ENCODE assay signal across 17 cellular contexts in genomic region chr7:130881799-130882141, GRCh38.
A peak's percentile ranks its signal among the peaks of the same experiment; 100 is the strongest.
DNase-seq lines count a peak whose midpoint lies in the region; ATAC-seq and TF ChIP-seq lines count a peak whose summit lies in the region.
"Had no signal": no experiment of that assay in that cellular context is flagged by ENCODE, and none has a peak within 500 bp of the region (broad histone marks: within the 10 kb centered on the region; RNA-seq: fewer than 3 reads in every experiment).

No MANE protein-coding gene starts in this region.

- no peak overlapping the region for H3K4me3 Mint-ChIP-seq in activated CD8-positive, alpha-beta T cell treated with anti-CD3 and anti-CD28 coated beads for 36 hours
- no peak overlapping the region for H3K4me3 Mint-ChIP-seq in activated CD8-positive, alpha-beta T cell treated with anti-CD3 and anti-CD28 coated beads, Interleukin-2, amount 10 ng/mL, durations not matched to agents 7 days and 5 days

- H3K36me3 ChIP-seq in RWPE2 (ENCODE audit: low read depth), result peaks cover 95% of the 10 kb centered on the region
- peaks cover 5 to 100% (median 60%) of the 10 kb centered on the region in 6 donors for H3K36me3 ChIP-seq in spleen

- WGBS in spleen, 5 donors, result 88 to 98% (median 95%) methylated on average over 4 to 5 of the region's 5 CpGs

- TF ChIP-seq CTCF in activated CD8-positive, alpha-beta T cell treated with anti-CD3 and anti-CD28 coated beads for 36 hours (IDR thresholded peaks at IDR 0.05), result no peak
- TF ChIP-seq CTCF in RWPE2 (IDR thresholded peaks at IDR 0.05; ENCODE audit: poor library complexity, severe bottlenecking) (no peak), dorsolateral prefrontal cortex (IDR thresholded peaks at IDR 0.05 in 54 of 56, conservative IDR thresholded peaks at IDR 0.05 in 2 of 56; ENCODE audit: low read depth in 1 of 56, partially characterized antibody in 56 of 56) (no peak), spleen (IDR thresholded peaks at IDR 0.05 in 8 of 11, conservative IDR thresholded peaks at IDR 0.05 in 3 of 11) (no peak)

- H3K4me1 ChIP-seq in RWPE2 (ENCODE audit: insufficient read depth, poor library complexity, severe bottlenecking), result peaks cover 23% of the 10 kb centered on the region
- peaks cover 0 to 92% (median 33%) of the 10 kb centered on the region in 6 donors for H3K4me1 ChIP-seq in spleen

- ATAC-seq in activated CD8-positive, alpha-beta T cell treated with anti-CD3 and anti-CD28 coated beads for 36 hours, result no peak
- ATAC-seq in activated CD8-positive, alpha-beta T cell treated with anti-CD3 and anti-CD28 coated beads, Interleukin-2, amount 10 ng/mL, durations not matched to agents 7 days and 5 days, result no peak
- ATAC-seq in RWPE2 (ENCODE audit: low read depth), result no peak
- no peak for ATAC-seq in GM19351 (IDR thresholded peaks at IDR 0.05; ENCODE audit: unreplicated experiment)
- ATAC-seq in HG02759 (IDR thresholded peaks at IDR 0.05; ENCODE audit: unreplicated experiment), result no peak

- H3K27ac Mint-ChIP-seq in activated CD8-positive, alpha-beta T cell treated with anti-CD3 and anti-CD28 coated beads for 36 hours, result peak overlapping the region; percentile 58
- H3K27ac Mint-ChIP-seq in activated CD8-positive, alpha-beta T cell treated with anti-CD3 and anti-CD28 coated beads, Interleukin-2, amount 10 ng/mL, durations not matched to agents 7 days and 5 days, result no peak overlapping the region

- H3K4me1 Mint-ChIP-seq in activated CD8-positive, alpha-beta T cell treated with anti-CD3 and anti-CD28 coated beads for 36 hours (ENCODE audit: low read depth), result peaks cover 52% of the 10 kb centered on the region
- H3K4me1 Mint-ChIP-seq in activated CD8-positive, alpha-beta T cell treated with anti-CD3 and anti-CD28 coated beads, Interleukin-2, amount 10 ng/mL, durations not matched to agents 7 days and 5 days (ENCODE audit: low read depth), result peaks cover 40% of the 10 kb centered on the region

- H3K9me3 Mint-ChIP-seq in activated CD8-positive, alpha-beta T cell treated with anti-CD3 and anti-CD28 coated beads for 36 hours, result no peaks in the 10 kb centered on the region
- H3K9me3 Mint-ChIP-seq in activated CD8-positive, alpha-beta T cell treated with anti-CD3 and anti-CD28 coated beads, Interleukin-2, amount 10 ng/mL, durations not matched to agents 7 days and 5 days (ENCODE audit: insufficient read depth), result no peaks in the 10 kb centered on the region

- H3K27me3 Mint-ChIP-seq in activated CD8-positive, alpha-beta T cell treated with anti-CD3 and anti-CD28 coated beads for 36 hours, result no peaks in the 10 kb centered on the region
- no peaks in the 10 kb centered on the region for H3K27me3 Mint-ChIP-seq in activated CD8-positive, alpha-beta T cell treated with anti-CD3 and anti-CD28 coated beads, Interleukin-2, amount 10 ng/mL, durations not matched to agents 7 days and 5 days (ENCODE audit: low read depth)

- CTCF ChIA-PET in activated CD8-positive, alpha-beta T cell treated with anti-CD3 and anti-CD28 coated beads for 36 hours (lab: Charles Lee), result interaction anchor here (0.9 to 3.0 kb wide), 2 partner anchors 11 to 15 kb away, joined by 5 to 15 read pairs; no protein-coding TSS in a partner anchor
- CTCF ChIA-PET in activated CD8-positive, alpha-beta T cell treated with anti-CD3 and anti-CD28 coated beads, Interleukin-2, amount 10 ng/mL, durations not matched to agents 7 days and 5 days (lab: Charles Lee), result interaction anchor here (1.0 to 3.4 kb wide), 2 partner anchors 15 to 159 kb away, joined by 4 to 21 read pairs; no protein-coding TSS in a partner anchor

- H3K36me3 Mint-ChIP-seq in activated CD8-positive, alpha-beta T cell treated with anti-CD3 and anti-CD28 coated beads for 36 hours (ENCODE audit: low read depth), result peaks cover 83% of the 10 kb centered on the region
- H3K36me3 Mint-ChIP-seq in activated CD8-positive, alpha-beta T cell treated with anti-CD3 and anti-CD28 coated beads, Interleukin-2, amount 10 ng/mL, durations not matched to agents 7 days and 5 days (ENCODE audit: low read depth), result peaks cover 67% of the 10 kb centered on the region

- no peak overlapping the region for H3K4me3 ChIP-seq in RWPE2 (ENCODE audit: severe bottlenecking)
- peak overlapping the region in 1 of 59 donors; percentile 1 for H3K4me3 ChIP-seq in dorsolateral prefrontal cortex
- no peak overlapping the region for H3K4me3 ChIP-seq in spleen
- H3K4me3 ChIP-seq: smooth muscle cell had no signal

- DNase-seq in activated CD8-positive, alpha-beta T cell treated with anti-CD3 and anti-CD28 coated beads for 36 hours, result no peak
- DNase-seq in activated CD8-positive, alpha-beta T cell treated with anti-CD3 and anti-CD28 coated beads, Interleukin-2, amount 10 ng/mL, durations not matched to agents 7 days and 5 days, result no peak
- no peak for DNase-seq in RWPE2 (ENCODE audit: low spot score)
- no peak for DNase-seq in dorsolateral prefrontal cortex
- no peak for DNase-seq in spleen
- no peak for DNase-seq in T-helper 9 cell
- DNase-seq: activated gamma-delta T cell treated with Interleukin-2 at 50 U/mL for 16 hours, cortex of kidney, DMS153, islet precursor cell, NCI-H1105, NCI-H510A treated with DMSO at 0.1 percent for 48 hours, SHP77 treated with DMSO at 0.1 percent for 48 hours had no signal

- H3K27me3 ChIP-seq in RWPE2 (ENCODE audit: insufficient read depth, poor library complexity, severe bottlenecking), result no peaks in the 10 kb centered on the region
- no peaks in the 10 kb centered on the region for H3K27me3 ChIP-seq in dorsolateral prefrontal cortex
- no peaks in the 10 kb centered on the region for H3K27me3 ChIP-seq in spleen (replicated peaks in 1 of 7)

- intact Hi-C loops in activated CD8-positive, alpha-beta T cell treated with anti-CD3 and anti-CD28 coated beads for 36 hours (cut with micrococcal nuclease), result no loop called here
- intact Hi-C loops in dorsolateral prefrontal cortex (cut with DNase I) (no loop called here), spleen (cut with DNase I; ENCODE audit: low total_unique reads) (no loop called here)

- no peaks in the 10 kb centered on the region for H3K9me3 ChIP-seq in RWPE2 (ENCODE audit: severe bottlenecking)
- H3K9me3 ChIP-seq in spleen, result no peaks in the 10 kb centered on the region

- no peak for TF ChIP-seq POLR2A in spleen (IDR thresholded peaks at IDR 0.05)

- H3K27ac ChIP-seq in RWPE2 (ENCODE audit: poor library complexity, severe bottlenecking) (peak overlapping the region; percentile 100), dorsolateral prefrontal cortex (peak overlapping the region in 58 of 59 donors; percentile 3 to 90 (median 75)), spleen (peak overlapping the region in 7 of 8 donors; percentile 28 to 88 (median 65))
- H3K27ac ChIP-seq: VCaP had no signal

- POLR2A ChIA-PET in activated CD8-positive, alpha-beta T cell treated with anti-CD3 and anti-CD28 coated beads for 36 hours (lab: Charles Lee), result interaction anchor here (1.0 to 1.5 kb wide), 2 partner anchors 9 to 15 kb away, joined by 3 to 8 read pairs; no protein-coding TSS in a partner anchor
- POLR2A ChIA-PET in activated CD8-positive, alpha-beta T cell treated with anti-CD3 and anti-CD28 coated beads, Interleukin-2, amount 10 ng/mL, durations not matched to agents 7 days and 5 days (lab: Charles Lee), result no interaction called here
